Comparison of ENCODE assay signal across 16 cellular contexts in the genomic region with DNA sequence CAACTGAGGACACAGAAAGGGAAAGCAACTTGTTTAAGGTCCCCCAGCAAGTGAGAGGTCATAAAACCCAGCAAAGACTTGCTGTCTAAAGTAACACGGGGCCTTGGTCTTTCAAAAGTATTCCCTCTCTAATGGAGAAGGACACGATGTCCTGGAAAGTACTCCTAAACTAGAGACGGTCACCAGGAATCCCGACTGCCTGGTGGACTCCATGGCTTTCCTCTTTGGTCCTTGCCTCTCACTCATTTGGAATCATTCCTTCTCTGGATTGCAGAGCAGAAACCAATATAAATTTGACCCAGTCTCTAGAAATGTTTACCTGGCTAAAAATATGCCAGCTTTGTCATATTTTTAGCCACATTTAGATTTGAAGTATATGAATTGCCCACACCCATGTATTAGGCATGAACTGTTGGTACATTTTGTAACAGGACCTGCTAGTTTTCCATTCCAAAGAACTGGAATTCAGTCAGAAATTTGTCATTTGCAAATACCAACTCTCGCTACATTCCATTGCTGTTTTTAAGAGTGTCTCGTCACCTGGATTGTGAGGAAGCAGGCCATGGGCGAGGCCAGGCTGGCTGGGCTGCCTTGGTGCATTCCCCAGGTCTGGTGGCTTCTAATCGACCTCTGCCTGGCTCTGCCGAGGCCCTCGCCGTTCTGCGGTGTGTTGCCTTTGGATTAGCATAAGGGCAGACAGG. TPM values are rescaled to one million over a fixed set of nuclear protein-coding genes. Genes with fewer than 3 reads are reported as not detected.
DNase-seq lines count a peak whose midpoint lies in the region; TF ChIP-seq lines count a peak whose summit lies in the region.
"Had no signal": no experiment of that assay in that cellular context is flagged by ENCODE, and none has a peak within 500 bp of the region (broad histone marks: within the 10 kb centered on the region; RNA-seq: fewer than 3 reads in every experiment).

No MANE protein-coding gene starts in this region.

- POLR2A ChIA-PET in CD4-positive, alpha-beta memory T cell (lab: Charles Lee; ENCODE audit: partially characterized antibody), result interaction anchor here (3.9 kb wide), 1 partner anchor 13 kb away, joined by 106 read pairs; a partner anchor contains a TSS

- intact Hi-C loops in CD4-positive, alpha-beta memory T cell (cut with micrococcal nuclease), result loop anchor here (10.0 kb wide), 1 partner anchor 639 kb away; a partner anchor contains a TSS

- H3K27me3 Mint-ChIP-seq in CD4-positive, alpha-beta memory T cell, result no peaks in the 10 kb centered on the region
- peaks cover 3% of the 10 kb centered on the region for H3K27me3 Mint-ChIP-seq in brain

- peak overlapping the region; percentile 12 to 98 (median 68) for H3K27ac Mint-ChIP-seq in CD4-positive, alpha-beta memory T cell
- peak overlapping the region in 3 of 5 experiments; percentile 66 to 99 (median 75) for H3K27ac Mint-ChIP-seq in brain
- H3K27ac Mint-ChIP-seq: activated CD4-positive, alpha-beta T cell treated with anti-CD3 and anti-CD28 coated beads, Interleukin-2, amount 10 ng/mL, durations not matched to agents 7 days and 5 days had no signal

- peaks cover 29 to 59% (median 35%) of the 10 kb centered on the region in 4 donors for H3K4me1 Mint-ChIP-seq in CD4-positive, alpha-beta memory T cell
- H3K4me1 Mint-ChIP-seq in brain, result peaks cover 59% of the 10 kb centered on the region
- H3K4me1 Mint-ChIP-seq: IgD-negative memory B cell had no signal

- peaks cover 0 to 2% (median 0%) of the 10 kb centered on the region in 8 donors for H3K9me3 Mint-ChIP-seq in CD4-positive, alpha-beta memory T cell
- peaks cover 0 to 4% (median 0%) of the 10 kb centered on the region in 5 experiments for H3K9me3 Mint-ChIP-seq in brain
- H3K9me3 Mint-ChIP-seq: activated CD4-positive, alpha-beta T cell treated with anti-CD3 and anti-CD28 coated beads, Interleukin-2, amount 10 ng/mL, durations not matched to agents 7 days and 5 days; activated T-cell treated with anti-CD3 and anti-CD28 coated beads, Interleukin-2, amount 50 U/mL, for 72 hours; IgD-negative memory B cell; stimulated activated naive CD8-positive, alpha-beta T cell treated with anti-CD3 and anti-CD28 coated beads, Interleukin-15, amount 100 ng/mL, for 72 hours had no signal

- H3K79me2 ChIP-seq in hepatocyte, result no peaks in the 10 kb centered on the region

- peaks cover 31% of the 10 kb centered on the region for H3K4me1 ChIP-seq in CD4-positive, alpha-beta memory T cell (ENCODE audit: insufficient read depth, low read length)
- peaks cover 13% of the 10 kb centered on the region for H3K4me1 ChIP-seq in hepatocyte (ENCODE audit: insufficient read depth)

- TF ChIP-seq CTCF in brain (conservative IDR thresholded peaks at IDR 0.05) (no peak), hepatocyte (IDR thresholded peaks at IDR 0.05; ENCODE audit: poor library complexity) (no peak), retinal pigment epithelial cell (conservative IDR thresholded peaks at IDR 0.05; ENCODE audit: low read depth, low read length) (no peak)

- no peak overlapping the region for H2AFZ ChIP-seq in hepatocyte

- no peaks in the 10 kb centered on the region for H3K9me2 ChIP-seq in hepatocyte (replicated peaks; ENCODE audit: insufficient read depth)

- peak overlapping the region in 1 of 8 donors; percentile 31 for H3K4me3 Mint-ChIP-seq in CD4-positive, alpha-beta memory T cell
- H3K4me3 Mint-ChIP-seq in brain, result peak overlapping the region in 1 of 5 experiments; percentile 4
- H3K4me3 Mint-ChIP-seq: activated CD4-positive, alpha-beta T cell treated with anti-CD3 and anti-CD28 coated beads, Interleukin-2, amount 10 ng/mL, durations not matched to agents 7 days and 5 days; activated T-cell treated with anti-CD3 and anti-CD28 coated beads, Interleukin-2, amount 50 U/mL, for 72 hours; IgD-negative memory B cell; stimulated activated naive CD8-positive, alpha-beta T cell treated with anti-CD3 and anti-CD28 coated beads, Interleukin-15, amount 100 ng/mL, for 72 hours had no signal

- no peak overlapping the region for H3K4me2 ChIP-seq in hepatocyte

- no peak overlapping the region for H3K4me3 ChIP-seq in CD4-positive, alpha-beta memory T cell (ENCODE audit: low read length in 2 of 2)
- no peak overlapping the region for H3K4me3 ChIP-seq in hepatocyte
- H3K4me3 ChIP-seq in retinal pigment epithelial cell (ENCODE audit: low read length), result no peak overlapping the region
- H3K4me3 ChIP-seq: adrenal gland, SJCRH30 had no signal

- DNase-seq in CD4-positive, alpha-beta memory T cell, result no peak
- DNase-seq in hepatocyte (ENCODE audit: low spot score) (no peak), retinal pigment epithelial cell (ENCODE audit: low read depth) (peak; percentile 55), anterior cingulate cortex (lab: John Stamatoyannopoulos, UW) (no peak), Ammon's horn (ENCODE audit: low spot score) (no peak), LoVo (ENCODE audit: low spot score) (no peak), GDM1 (lab: John Stamatoyannopoulos, UW) (no peak)
- DNase-seq: activated CD4-positive, alpha-beta T cell treated with anti-CD3 and anti-CD28 coated beads, Interleukin-2, amount 10 ng/mL, durations not matched to agents 7 days and 5 days; activated T-cell treated with anti-CD3 and anti-CD28 coated beads, Interleukin-2, amount 50 U/mL, for 72 hours; COR-L47; NCI-H1105; SJCRH30; stimulated activated naive CD8-positive, alpha-beta T cell treated with anti-CD3 and anti-CD28 coated beads, Interleukin-15, amount 100 ng/mL, for 72 hours had no signal

- no peaks in the 10 kb centered on the region for H3K9me3 ChIP-seq in CD4-positive, alpha-beta memory T cell (ENCODE audit: control insufficient read depth in 1 of 2, low read length in 2 of 2)
- H3K9me3 ChIP-seq in hepatocyte (ENCODE audit: low read depth), result no peaks in the 10 kb centered on the region
- H3K9me3 ChIP-seq: adrenal gland, SJCRH30 had no signal

- no peaks in the 10 kb centered on the region for H3K36me3 Mint-ChIP-seq in CD4-positive, alpha-beta memory T cell
- no peaks in the 10 kb centered on the region for H3K36me3 Mint-ChIP-seq in brain
- H3K36me3 Mint-ChIP-seq: IgD-negative memory B cell had no signal

- no peaks in the 10 kb centered on the region for H4K20me1 ChIP-seq in hepatocyte (ENCODE audit: insufficient read depth, poor library complexity, severe bottlenecking)

- no peaks in the 10 kb centered on the region for H3K36me3 ChIP-seq in CD4-positive, alpha-beta memory T cell (ENCODE audit: insufficient read depth, low read length)
- no peaks in the 10 kb centered on the region for H3K36me3 ChIP-seq in hepatocyte (replicated peaks; ENCODE audit: insufficient read depth, low read depth)
- H3K36me3 ChIP-seq: adrenal gland, SJCRH30 had no signal

- CTCF ChIA-PET in CD4-positive, alpha-beta memory T cell (lab: Charles Lee; ENCODE audit: partially characterized antibody), result no interaction called here

- peak overlapping the region; percentile 6 for H3K27ac ChIP-seq in CD4-positive, alpha-beta memory T cell (ENCODE audit: low read depth, low read length)
- peak overlapping the region; percentile 14 for H3K27ac ChIP-seq in hepatocyte
- H3K27ac ChIP-seq: SJCRH30 had no signal

- 78% methylated on average over 12 of the region's 12 CpGs for WGBS in hepatocyte (ENCODE audit: low lambda C conversion rate, missing lambda C conversion rate)

- H3K27me3 ChIP-seq in CD4-positive, alpha-beta memory T cell (ENCODE audit: insufficient read depth, low read length), result no peaks in the 10 kb centered on the region
- H3K27me3 ChIP-seq in hepatocyte, result no peaks in the 10 kb centered on the region
- H3K27me3 ChIP-seq: adrenal gland, SJCRH30 had no signal

RNA-seq across cellular contexts. Expression of a gene that starts 12.9 kb away (rescaled TPM):
- 1 to 10 TPM; 4.2 to 6.2 TPM for total RNA-seq in CD4-positive, alpha-beta memory T cell
- 1 to 10 TPM in 1 of 2 donors, not detected in 1; 1.1 TPM for polyA plus RNA-seq in CD4-positive, alpha-beta memory T cell
- polyA plus RNA-seq in brain (ENCODE audit: insufficient read depth, low read depth, low replicate concordance), result 5.8 TPM
- total RNA-seq in hepatocyte, result 18.1 and 30.8 TPM in 2 replicates
- 23.7 and 38.1 TPM in 2 replicates for polyA plus RNA-seq in hepatocyte
